Comparison of ENCODE assay signal across 14 cellular contexts in genomic region chr1:101732221-101732620, GRCh38.
DNase-seq lines count a peak whose midpoint lies in the region; ATAC-seq and TF ChIP-seq lines count a peak whose summit lies in the region.
"Had no signal": no experiment of that assay in that cellular context is flagged by ENCODE, and none has a peak within 500 bp of the region (broad histone marks: within the 10 kb centered on the region; RNA-seq: fewer than 3 reads in every experiment).

No MANE protein-coding gene starts in this region.

- H3K4me3 ChIP-seq in mucosa of descending colon (no peak overlapping the region), lower lobe of right lung (no peak overlapping the region)

- H3K27ac ChIP-seq in lower lobe of right lung: no peak overlapping the region

- ATAC-seq in GM18858 (IDR thresholded peaks at IDR 0.05; ENCODE audit: unreplicated experiment) (peak; percentile 81), GM21526 (IDR thresholded peaks at IDR 0.05; ENCODE audit: low FRiP score, unreplicated experiment) (peak; percentile 68), HG03175 (IDR thresholded peaks at IDR 0.05; ENCODE audit: unreplicated experiment) (peak; percentile 50), mucosa of descending colon (peak; percentile 98), GM19455 (IDR thresholded peaks at IDR 0.05; ENCODE audit: unreplicated experiment) (no peak), lower lobe of right lung (no peak), GM21723 (IDR thresholded peaks at IDR 0.05; ENCODE audit: unreplicated experiment) (no peak)

- intact Hi-C loops in mucosa of descending colon (cut with DNase I, micrococcal nuclease) (no loop called here), lower lobe of right lung (cut with DNase I) (no loop called here)

- H3K9me3 ChIP-seq in mucosa of descending colon (no peaks in the 10 kb centered on the region), lower lobe of right lung (no peaks in the 10 kb centered on the region)

- no peaks in the 10 kb centered on the region for H3K36me3 ChIP-seq in mucosa of descending colon (ENCODE audit: low read depth)
- H3K36me3 ChIP-seq in lower lobe of right lung: no peaks in the 10 kb centered on the region

- peaks cover 10% of the 10 kb centered on the region for H3K4me1 ChIP-seq in mucosa of descending colon (ENCODE audit: low read depth)
- H3K4me1 ChIP-seq in lower lobe of right lung: no peaks in the 10 kb centered on the region

- TF ChIP-seq CTCF in mucosa of descending colon (IDR thresholded peaks at IDR 0.05) (no peak), lower lobe of right lung (IDR thresholded peaks at IDR 0.05) (no peak)

- peak in 1 of 3 donors; percentile 51 for DNase-seq in mucosa of descending colon
- no peak for DNase-seq in lower lobe of right lung
- DNase-seq in GF-D8 (lab: John Stamatoyannopoulos, UW): no peak
- DNase-seq: activated B cell treated with CpG ODN at 0.5 μM for 24 hours; activated naive CD4-positive, alpha-beta T cell treated with anti-CD3 and anti-CD28 coated beads, Interleukin-2, amount 10 ng/mL, durations not matched to agents 7 days and 5 days; hippocampal formation; NCI-H187 treated with DMSO at 0.1 percent for 48 hours; NCI-H82; T-helper 1 cell had no signal

- H3K27me3 ChIP-seq in lower lobe of right lung (ENCODE audit: low read depth): no peaks in the 10 kb centered on the region

Comparison
In these comparisons a context has a peak if more than half of its experiments do, and no peak if none do; other contexts are left out.
1. ATAC-seq: peak in GM18858 (single experiment), GM21526 (single experiment), HG03175 (single experiment) and mucosa of descending colon (single experiment); none in GM19455 (single experiment), lower lobe of right lung (0 of 2) and GM21723 (single experiment).